ENCODE assay signal across 16 cellular contexts in genomic region chr1:212259693-212260480, GRCh38.
"Had no signal": no experiment of that assay in that cellular context is flagged by ENCODE, and none has a peak within 500 bp of the region (broad histone marks: within the 10 kb centered on the region; RNA-seq: fewer than 3 reads in every experiment).

No MANE protein-coding gene starts in this region.

- H3K27me3 ChIP-seq: left lung, spleen, tibial artery had no signal

- H3K4me1 ChIP-seq: parathyroid adenoma, tibial artery had no signal

- H3K9me3 ChIP-seq: left lung, mucosa of descending colon, spleen, tibial artery had no signal

- H3K9me3 Mint-ChIP-seq: stimulated activated naive B cell treated with anti-CD40 and anti-IgM and Interleukin-4, amounts not matched to agents 10 μg/mL and 1 μg/mL and 100 μg/mL, for 72 hours; T-helper 1 cell treated with Interleukin-12 subunit alpha and Interleukin-12 subunit beta and Interleukin-4 antibody, amounts not matched to agents 30 μg/mL and 1 μg/mL, for 36 hours had no signal

- H3K9ac ChIP-seq: parathyroid adenoma had no signal

- H3K36me3 Mint-ChIP-seq: naive B cell; stimulated activated naive B cell treated with anti-CD40 and anti-IgM and Interleukin-4, amounts not matched to agents 10 μg/mL and 1 μg/mL and 100 μg/mL, for 72 hours had no signal

- H3K79me2 ChIP-seq: parathyroid adenoma had no signal

- H3K36me3 ChIP-seq: left lung, spleen, tibial artery had no signal

- H3K27ac Mint-ChIP-seq: activated naive CD8-positive, alpha-beta T cell treated with anti-CD3 and anti-CD28 coated beads for 36 hours; stimulated activated naive B cell treated with anti-CD40 and anti-IgM and Interleukin-4, amounts not matched to agents 10 μg/mL and 1 μg/mL and 100 μg/mL, for 72 hours; T-helper 1 cell treated with Interleukin-12 subunit alpha and Interleukin-12 subunit beta and Interleukin-4 antibody, amounts not matched to agents 30 μg/mL and 1 μg/mL, for 36 hours had no signal

- H3K4me3 ChIP-seq: left lung, mucosa of descending colon, spleen, tibial artery had no signal

- H3K27ac ChIP-seq: left lung, parathyroid adenoma, spleen, tibial artery had no signal

- H2AFZ ChIP-seq: parathyroid adenoma had no signal

- DNase-seq: activated CD4-positive, alpha-beta T cell treated with anti-CD3 and anti-CD28 coated beads, Interleukin-2, amount 50 U/mL, for 4 hours; activated naive CD4-positive, alpha-beta T cell; activated naive CD8-positive, alpha-beta T cell treated with anti-CD3 and anti-CD28 coated beads for 36 hours; activated T-cell treated with anti-CD3 and anti-CD28 coated beads for 4 hours; amniotic stem cell; head of caudate nucleus; left lung; mesenchymal stem cell; mucosa of descending colon; naive B cell; spleen; stimulated activated CD4-positive, alpha-beta T cell treated with anti-CD3 and anti-CD28 coated beads, Interleukin-4, amount 100 ng/mL, for 4 hours; stimulated activated naive B cell treated with anti-CD40 and anti-IgM and Interleukin-4, amounts not matched to agents 10 μg/mL and 1 μg/mL and 100 μg/mL, for 72 hours; tibial artery had no signal

- H3K4me3 Mint-ChIP-seq: activated naive CD8-positive, alpha-beta T cell treated with anti-CD3 and anti-CD28 coated beads for 36 hours; stimulated activated naive B cell treated with anti-CD40 and anti-IgM and Interleukin-4, amounts not matched to agents 10 μg/mL and 1 μg/mL and 100 μg/mL, for 72 hours; T-helper 1 cell treated with Interleukin-12 subunit alpha and Interleukin-12 subunit beta and Interleukin-4 antibody, amounts not matched to agents 30 μg/mL and 1 μg/mL, for 36 hours had no signal

- H3K27me3 Mint-ChIP-seq: activated naive CD8-positive, alpha-beta T cell treated with anti-CD3 and anti-CD28 coated beads for 36 hours; naive B cell; stimulated activated naive B cell treated with anti-CD40 and anti-IgM and Interleukin-4, amounts not matched to agents 10 μg/mL and 1 μg/mL and 100 μg/mL, for 72 hours had no signal
